Comparison of ENCODE assay signal across 14 cellular contexts in genomic region chr9:36436909-36437308, GRCh38. TPM values are rescaled to one million over a fixed set of nuclear protein-coding genes. Genes with fewer than 3 reads are reported as not detected.
A peak's percentile ranks its signal among the peaks of the same experiment; 100 is the strongest.
DNase-seq lines count a peak whose midpoint lies in the region; ATAC-seq and TF ChIP-seq lines count a peak whose summit lies in the region.
"Had no signal": no experiment of that assay in that cellular context is flagged by ENCODE, and none has a peak within 500 bp of the region (broad histone marks: within the 10 kb centered on the region; RNA-seq: fewer than 3 reads in every experiment).

No MANE protein-coding gene starts in this region.

- no peak overlapping the region for H3K27ac ChIP-seq in right atrium auricular region
- no peak overlapping the region for H3K27ac ChIP-seq in upper lobe of right lung
- H3K27ac ChIP-seq: PC-9 had no signal

- no peaks in the 10 kb centered on the region for H3K27me3 Mint-ChIP-seq in activated T-helper 17 cell treated with anti-CD3 and anti-CD28 coated beads, Interleukin-2, amount 50 U/mL, for 72 hours
- H3K27me3 Mint-ChIP-seq: activated B cell treated with CpG ODN at 0.5 μM for 24 hours; activated naive CD4-positive, alpha-beta T cell treated with anti-CD3 and anti-CD28 coated beads, Interleukin-2, amount 10 ng/mL, durations not matched to agents 7 days and 5 days; memory B cell had no signal

- no peaks in the 10 kb centered on the region for H3K9me3 Mint-ChIP-seq in activated T-helper 17 cell treated with anti-CD3 and anti-CD28 coated beads, Interleukin-2, amount 50 U/mL, for 72 hours
- H3K9me3 Mint-ChIP-seq: activated B cell treated with CpG ODN at 0.5 μM for 24 hours; activated naive CD4-positive, alpha-beta T cell treated with anti-CD3 and anti-CD28 coated beads, Interleukin-2, amount 10 ng/mL, durations not matched to agents 7 days and 5 days; memory B cell had no signal

- H3K4me3 ChIP-seq in right atrium auricular region, result no peak overlapping the region
- no peak overlapping the region for H3K4me3 ChIP-seq in upper lobe of right lung
- H3K4me3 ChIP-seq: PC-9 had no signal

- H3K4me1 Mint-ChIP-seq in activated T-helper 17 cell treated with anti-CD3 and anti-CD28 coated beads, Interleukin-2, amount 50 U/mL, for 72 hours, result peaks cover 4% of the 10 kb centered on the region

- H3K27me3 ChIP-seq in right atrium auricular region (no peaks in the 10 kb centered on the region), upper lobe of right lung (no peaks in the 10 kb centered on the region)

- peaks cover 0 to 5% of the 10 kb centered on the region in 2 donors for H3K4me1 ChIP-seq in right atrium auricular region
- peaks cover 11% of the 10 kb centered on the region for H3K4me1 ChIP-seq in upper lobe of right lung

- in situ Hi-C loops in KBM-7 (cut with MboI; ENCODE audit: low pct_unique_long_range_greater_than_20kb, low sequenced_read_pairs), result no loop called here

- H3K4me3 Mint-ChIP-seq in activated T-helper 17 cell treated with anti-CD3 and anti-CD28 coated beads, Interleukin-2, amount 50 U/mL, for 72 hours, result no peak overlapping the region
- H3K4me3 Mint-ChIP-seq: activated B cell treated with CpG ODN at 0.5 μM for 24 hours; activated naive CD4-positive, alpha-beta T cell treated with anti-CD3 and anti-CD28 coated beads, Interleukin-2, amount 10 ng/mL, durations not matched to agents 7 days and 5 days; memory B cell had no signal

- peak; percentile 57 for DNase-seq in Right ventricle myocardium superior
- no peak for DNase-seq in right atrium auricular region (ENCODE audit: low spot score)
- peak in 26 of 51 donors; percentile 8 to 63 (median 32) for DNase-seq in hypothalamus (lab: John Stamatoyannopoulos, UW)
- peak; percentile 82 for DNase-seq in upper lobe of right lung
- no peak for DNase-seq in KBM-7
- DNase-seq: activated B cell treated with CpG ODN at 0.5 μM for 24 hours; activated CD8-positive, alpha-beta memory T cell treated with anti-CD3 and anti-CD28 coated beads, Interleukin-2, amount 50 U/mL, for 48 hours; activated naive CD4-positive, alpha-beta T cell treated with anti-CD3 and anti-CD28 coated beads, Interleukin-2, amount 10 ng/mL, durations not matched to agents 7 days and 5 days; NCI-H2171 treated with DMSO at 0.1 percent for 48 hours; PC-9 had no signal

- no peaks in the 10 kb centered on the region for H3K36me3 Mint-ChIP-seq in activated T-helper 17 cell treated with anti-CD3 and anti-CD28 coated beads, Interleukin-2, amount 50 U/mL, for 72 hours (ENCODE audit: low read depth)
- H3K36me3 Mint-ChIP-seq: activated naive CD4-positive, alpha-beta T cell treated with anti-CD3 and anti-CD28 coated beads, Interleukin-2, amount 10 ng/mL, durations not matched to agents 7 days and 5 days; memory B cell had no signal

- TF ChIP-seq CTCF in right atrium auricular region (IDR thresholded peaks at IDR 0.05), result no peak
- TF ChIP-seq CTCF in upper lobe of right lung (IDR thresholded peaks at IDR 0.05), result no peak

- H3K9me3 ChIP-seq in right atrium auricular region (no peaks in the 10 kb centered on the region), upper lobe of right lung (no peaks in the 10 kb centered on the region)

- ATAC-seq in Right ventricle myocardium superior (ENCODE audit: poor library complexity) (peak; percentile 85), upper lobe of right lung (peak; percentile 76), HG02610 (IDR thresholded peaks at IDR 0.05; ENCODE audit: unreplicated experiment) (no peak)
- ATAC-seq in activated T-helper 17 cell treated with anti-CD3 and anti-CD28 coated beads, Interleukin-2, amount 50 U/mL, for 72 hours (replicated peaks), result no peak
- ATAC-seq in activated CD4-positive, CD25-positive, alpha-beta regulatory T cell treated with anti-CD3 and anti-CD28 coated beads, Interleukin-2, amount 50 U/mL, for 24 hours, result no peak

- H3K27ac Mint-ChIP-seq in activated T-helper 17 cell treated with anti-CD3 and anti-CD28 coated beads, Interleukin-2, amount 50 U/mL, for 72 hours, result peak overlapping the region; percentile 16
- H3K27ac Mint-ChIP-seq: activated B cell treated with CpG ODN at 0.5 μM for 24 hours; activated naive CD4-positive, alpha-beta T cell treated with anti-CD3 and anti-CD28 coated beads, Interleukin-2, amount 10 ng/mL, durations not matched to agents 7 days and 5 days had no signal

- H3K36me3 ChIP-seq in right atrium auricular region (no peaks in the 10 kb centered on the region), upper lobe of right lung (no peaks in the 10 kb centered on the region)

- intact Hi-C loops in Right ventricle myocardium superior (cut with DNase I) (no loop called here), upper lobe of right lung (cut with DNase I) (no loop called here)

RNA-seq across cellular contexts. Expression of gene RNF38, which starts 36.8 kb away (rescaled TPM):
- total RNA-seq in Right ventricle myocardium superior, result 20.1 TPM
- 10 to 100 TPM; 21.4 to 38.6 TPM for total RNA-seq in right atrium auricular region
- total RNA-seq in activated T-helper 17 cell treated with anti-CD3 and anti-CD28 coated beads, Interleukin-2, amount 50 U/mL, for 72 hours, result 10 to 100 TPM; 39.1 to 39.3 TPM
- total RNA-seq in upper lobe of right lung, result 49.7 TPM

Comparison
In these comparisons a context has a peak if more than half of its experiments do, and no peak if none do; other contexts are left out.
1. DNase-seq: peak in Right ventricle myocardium superior (single experiment), hypothalamus (26 of 51) and upper lobe of right lung (single experiment); none in right atrium auricular region (single experiment) and KBM-7 (single experiment).
2. ATAC-seq: peak in Right ventricle myocardium superior (single experiment) and upper lobe of right lung (single experiment); none in activated T-helper 17 cell treated with anti-CD3 and anti-CD28 coated beads, Interleukin-2, amount 50 U/mL, for 72 hours (single experiment), activated CD4-positive, CD25-positive, alpha-beta regulatory T cell treated with anti-CD3 and anti-CD28 coated beads, Interleukin-2, amount 50 U/mL, for 24 hours (0 of 2) and HG02610 (single experiment).